21 cellular contexts compared by ENCODE assay signal in genomic region chr1:206828061-206828460, GRCh38. TPM values are rescaled to one million over a fixed set of nuclear protein-coding genes. Genes with fewer than 3 reads are reported as not detected.
"Had no signal": no experiment of that assay in that cellular context is flagged by ENCODE, and none has a peak within 500 bp of the region (broad histone marks: within the 10 kb centered on the region; RNA-seq: fewer than 3 reads in every experiment).

No MANE protein-coding gene starts in this region.

- H3K9me3 ChIP-seq: SJSA1 had no signal

- FAIRE-seq: RCC 7860 had no signal

- H3K27ac Mint-ChIP-seq: activated CD4-positive, alpha-beta memory T cell treated with anti-CD3 and anti-CD28 coated beads for 36 hours; activated naive CD8-positive, alpha-beta T cell treated with anti-CD3 and anti-CD28 coated beads for 36 hours; T-helper 1 cell treated with Interleukin-12 subunit alpha and Interleukin-12 subunit beta and Interleukin-4 antibody, amounts not matched to agents 30 μg/mL and 1 μg/mL, for 36 hours; WTC11 had no signal

- H3K36me3 Mint-ChIP-seq: activated CD4-positive, alpha-beta memory T cell treated with anti-CD3 and anti-CD28 coated beads for 36 hours; activated naive CD8-positive, alpha-beta T cell treated with anti-CD3 and anti-CD28 coated beads for 36 hours; WTC11 had no signal

- H3K27ac ChIP-seq: brain microvascular endothelial cell, cardiac muscle cell, SJSA1 had no signal

- DNase-seq: activated CD4-positive, alpha-beta memory T cell treated with anti-CD3 and anti-CD28 coated beads for 36 hours; activated CD4-positive, alpha-beta T cell treated with anti-CD3 and anti-CD28 coated beads for 48 hours; activated CD4-positive, CD25-positive, alpha-beta regulatory T cell treated with anti-CD3 and anti-CD28 coated beads, Interleukin-2, amount 50 U/mL, for 72 hours; activated effector memory CD4-positive, alpha-beta T cell treated with anti-CD3 and anti-CD28 coated beads, Interleukin-2, amount 50 U/mL, for 16 hours; activated naive CD4-positive, alpha-beta T cell treated with Interleukin-2 at 50 U/mL for 16 hours; activated naive CD8-positive, alpha-beta T cell treated with anti-CD3 and anti-CD28 coated beads for 36 hours; activated T-cell treated with anti-CD3 and anti-CD28 coated beads, Interleukin-2, amount 50 U/mL, for 4 hours; brain microvascular endothelial cell; Kasumi-1; KBM-7; NCI-H1048; NCI-H146; NCI-H187 treated with DMSO at 0.1 percent for 48 hours; NCI-H510A treated with DMSO at 0.1 percent for 48 hours; PC-3; SHP77 had no signal

- H3K36me3 ChIP-seq: brain microvascular endothelial cell, cardiac muscle cell had no signal

- H3K27me3 Mint-ChIP-seq: activated naive CD8-positive, alpha-beta T cell treated with anti-CD3 and anti-CD28 coated beads for 36 hours had no signal

- H3K27me3 ChIP-seq: cardiac muscle cell, SJSA1 had no signal

- H3K4me3 ChIP-seq: cardiac muscle cell, SJSA1 had no signal

- ATAC-seq: activated T-cell treated with anti-CD3 and anti-CD28 coated beads, Interleukin-2, amount 50 U/mL, for 4 hours; PC-3 had no signal

- H3K4me3 Mint-ChIP-seq: activated CD4-positive, alpha-beta memory T cell treated with anti-CD3 and anti-CD28 coated beads for 36 hours; activated naive CD8-positive, alpha-beta T cell treated with anti-CD3 and anti-CD28 coated beads for 36 hours; activated T-cell treated with anti-CD3 and anti-CD28 coated beads, Interleukin-2, amount 50 U/mL, for 4 hours; T-helper 1 cell treated with Interleukin-12 subunit alpha and Interleukin-12 subunit beta and Interleukin-4 antibody, amounts not matched to agents 30 μg/mL and 1 μg/mL, for 36 hours; WTC11 had no signal

- H3K9me3 Mint-ChIP-seq: activated CD4-positive, alpha-beta memory T cell treated with anti-CD3 and anti-CD28 coated beads for 36 hours; activated naive CD8-positive, alpha-beta T cell treated with anti-CD3 and anti-CD28 coated beads for 36 hours; activated T-cell treated with anti-CD3 and anti-CD28 coated beads, Interleukin-2, amount 50 U/mL, for 4 hours; T-helper 1 cell treated with Interleukin-12 subunit alpha and Interleukin-12 subunit beta and Interleukin-4 antibody, amounts not matched to agents 30 μg/mL and 1 μg/mL, for 36 hours had no signal

RNA-seq across cellular contexts. Expression of gene IL20, which starts 37.4 kb away (rescaled TPM):
- total RNA-seq: activated CD4-positive, alpha-beta memory T cell treated with anti-CD3 and anti-CD28 coated beads for 36 hours; activated naive CD8-positive, alpha-beta T cell treated with anti-CD3 and anti-CD28 coated beads for 36 hours; activated T-cell treated with anti-CD3 and anti-CD28 coated beads, Interleukin-2, amount 50 U/mL, for 4 hours; cardiac muscle cell; PC-3; WTC11 had no signal
- polyA plus RNA-seq: cardiac muscle cell had no signal

RNA-seq across cellular contexts. Expression of gene IL10, which starts 55.8 kb away (rescaled TPM):
- total RNA-seq: activated naive CD8-positive, alpha-beta T cell treated with anti-CD3 and anti-CD28 coated beads for 36 hours; cardiac muscle cell; PC-3; SJSA1; WTC11 had no signal
- polyA plus RNA-seq: cardiac muscle cell had no signal

RNA-seq across cellular contexts. Expression of gene IL19, which starts 57.5 kb away (rescaled TPM):
- total RNA-seq: activated naive CD8-positive, alpha-beta T cell treated with anti-CD3 and anti-CD28 coated beads for 36 hours; cardiac muscle cell; PC-3; SJSA1; WTC11 had no signal
- polyA plus RNA-seq: cardiac muscle cell had no signal
